ENCODE assay signal across 22 cellular contexts in the genomic region with DNA sequence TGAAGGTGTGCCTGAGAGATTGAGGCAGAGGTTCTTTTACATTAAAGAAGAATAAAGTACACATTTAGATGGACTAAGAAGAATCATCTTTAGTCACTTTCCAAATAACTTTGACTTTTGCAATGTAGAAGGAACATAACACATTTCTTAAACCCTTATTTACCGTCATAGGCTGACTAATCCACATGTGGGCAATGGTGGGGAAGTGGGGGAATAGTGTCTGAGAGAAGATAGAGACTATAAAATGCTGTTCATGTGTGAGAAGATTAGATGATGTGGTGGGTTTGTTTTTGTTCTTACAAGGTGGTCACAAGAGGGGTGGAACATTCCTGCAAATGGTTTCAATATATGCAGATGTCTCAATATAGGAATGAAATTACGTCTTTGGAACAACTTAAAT. TPM values are rescaled to one million over a fixed set of nuclear protein-coding genes. Genes with fewer than 3 reads are reported as not detected.
"Had no signal": no experiment of that assay in that cellular context is flagged by ENCODE, and none has a peak within 500 bp of the region (broad histone marks: within the 10 kb centered on the region; RNA-seq: fewer than 3 reads in every experiment).

No MANE protein-coding gene starts in this region.

- DNase-seq: activated CD4-positive, alpha-beta memory T cell treated with anti-CD3 and anti-CD28 coated beads for 36 hours; activated CD4-positive, alpha-beta T cell treated with anti-CD3 and anti-CD28 coated beads for 36 hours; activated effector memory CD4-positive, alpha-beta T cell treated with anti-CD3 and anti-CD28 coated beads, Interleukin-2, amount 50 U/mL, for 16 hours; activated T-cell treated with anti-CD3 and anti-CD28 coated beads, Interleukin-2, amount 50 U/mL, for 4 hours; amygdala; body of pancreas; cortex of kidney; effector memory CD8-positive, alpha-beta T cell; foreskin melanocyte; head of caudate nucleus; kidney glomerular epithelial cell; midbrain; naive thymus-derived CD8-positive, alpha-beta T cell; small intestine; T-helper 2 cell had no signal

- H3K27ac Mint-ChIP-seq: activated CD4-positive, alpha-beta memory T cell treated with anti-CD3 and anti-CD28 coated beads for 36 hours; activated CD4-positive, alpha-beta T cell treated with anti-CD3 and anti-CD28 coated beads for 36 hours; activated naive CD4-positive, alpha-beta T cell treated with anti-CD3 and anti-CD28 coated beads, Interleukin-2, amount 50 U/mL, for 72 hours; effector memory CD8-positive, alpha-beta T cell; naive thymus-derived CD8-positive, alpha-beta T cell; stimulated activated naive CD8-positive, alpha-beta T cell treated with anti-CD3 and anti-CD28 coated beads, Interleukin-15, Interleukin-2, amounts not matched to agents 100 ng/mL and 50 ng/mL, for 24 hours had no signal

- H3K4me1 Mint-ChIP-seq: activated CD4-positive, alpha-beta T cell treated with anti-CD3 and anti-CD28 coated beads for 36 hours; central memory CD8-positive, alpha-beta T cell had no signal

- H3K9me3 Mint-ChIP-seq: activated CD4-positive, alpha-beta memory T cell treated with anti-CD3 and anti-CD28 coated beads for 36 hours; activated naive CD4-positive, alpha-beta T cell treated with anti-CD3 and anti-CD28 coated beads, Interleukin-2, amount 50 U/mL, for 72 hours; activated T-cell treated with anti-CD3 and anti-CD28 coated beads, Interleukin-2, amount 50 U/mL, for 4 hours; central memory CD8-positive, alpha-beta T cell; effector memory CD8-positive, alpha-beta T cell; naive thymus-derived CD8-positive, alpha-beta T cell; stimulated activated naive CD8-positive, alpha-beta T cell treated with anti-CD3 and anti-CD28 coated beads, Interleukin-15, Interleukin-2, amounts not matched to agents 100 ng/mL and 50 ng/mL, for 24 hours had no signal

- H3K4me1 ChIP-seq: body of pancreas, parathyroid adenoma had no signal

- H3K9me3 ChIP-seq: body of pancreas had no signal

- H3K4me3 ChIP-seq: body of pancreas, lung had no signal

- H3K36me3 Mint-ChIP-seq: activated CD4-positive, alpha-beta memory T cell treated with anti-CD3 and anti-CD28 coated beads for 36 hours; activated naive CD4-positive, alpha-beta T cell treated with anti-CD3 and anti-CD28 coated beads, Interleukin-2, amount 50 U/mL, for 72 hours; naive thymus-derived CD8-positive, alpha-beta T cell had no signal

- H3K27me3 ChIP-seq: body of pancreas had no signal

- H3K27ac ChIP-seq: parathyroid adenoma had no signal

- H3K4me3 Mint-ChIP-seq: activated CD4-positive, alpha-beta memory T cell treated with anti-CD3 and anti-CD28 coated beads for 36 hours; activated CD4-positive, alpha-beta T cell treated with anti-CD3 and anti-CD28 coated beads for 36 hours; activated T-cell treated with anti-CD3 and anti-CD28 coated beads, Interleukin-2, amount 50 U/mL, for 4 hours; central memory CD8-positive, alpha-beta T cell; effector memory CD8-positive, alpha-beta T cell; stimulated activated naive CD8-positive, alpha-beta T cell treated with anti-CD3 and anti-CD28 coated beads, Interleukin-15, Interleukin-2, amounts not matched to agents 100 ng/mL and 50 ng/mL, for 24 hours had no signal

- ATAC-seq: activated CD4-positive, alpha-beta T cell treated with anti-CD3 and anti-CD28 coated beads for 36 hours; activated naive CD4-positive, alpha-beta T cell treated with anti-CD3 and anti-CD28 coated beads, Interleukin-2, amount 50 U/mL, for 72 hours; activated T-cell treated with anti-CD3 and anti-CD28 coated beads, Interleukin-2, amount 50 U/mL, for 4 hours; body of pancreas; effector memory CD8-positive, alpha-beta T cell; naive thymus-derived CD8-positive, alpha-beta T cell had no signal

- H3K9ac ChIP-seq: parathyroid adenoma had no signal

RNA-seq across cellular contexts. Expression of gene MS4A4A, which starts 1.8 kb away (rescaled TPM):
- total RNA-seq: activated CD4-positive, alpha-beta memory T cell treated with anti-CD3 and anti-CD28 coated beads for 36 hours; activated CD4-positive, alpha-beta T cell treated with anti-CD3 and anti-CD28 coated beads for 36 hours; activated naive CD4-positive, alpha-beta T cell treated with anti-CD3 and anti-CD28 coated beads, Interleukin-2, amount 50 U/mL, for 72 hours; activated T-cell treated with anti-CD3 and anti-CD28 coated beads, Interleukin-2, amount 50 U/mL, for 4 hours; fibroblast of lung; renal cortical epithelial cell had no signal
- polyA plus RNA-seq: fibroblast of lung; naive thymus-derived CD8-positive, alpha-beta T cell had no signal

RNA-seq across cellular contexts. Expression of gene MS4A4E, which starts 39.4 kb away (rescaled TPM):
- total RNA-seq: activated CD4-positive, alpha-beta memory T cell treated with anti-CD3 and anti-CD28 coated beads for 36 hours; activated CD4-positive, alpha-beta T cell treated with anti-CD3 and anti-CD28 coated beads for 36 hours; activated naive CD4-positive, alpha-beta T cell treated with anti-CD3 and anti-CD28 coated beads, Interleukin-2, amount 50 U/mL, for 72 hours; activated T-cell treated with anti-CD3 and anti-CD28 coated beads, Interleukin-2, amount 50 U/mL, for 4 hours; body of pancreas; fibroblast of lung; naive thymus-derived CD8-positive, alpha-beta T cell; renal cortical epithelial cell had no signal
- polyA plus RNA-seq: fibroblast of lung; naive thymus-derived CD8-positive, alpha-beta T cell had no signal

RNA-seq across cellular contexts. Expression of gene MS4A6E, which starts 44.8 kb away (rescaled TPM):
- total RNA-seq: activated CD4-positive, alpha-beta memory T cell treated with anti-CD3 and anti-CD28 coated beads for 36 hours; activated CD4-positive, alpha-beta T cell treated with anti-CD3 and anti-CD28 coated beads for 36 hours; activated naive CD4-positive, alpha-beta T cell treated with anti-CD3 and anti-CD28 coated beads, Interleukin-2, amount 50 U/mL, for 72 hours; activated T-cell treated with anti-CD3 and anti-CD28 coated beads, Interleukin-2, amount 50 U/mL, for 4 hours; body of pancreas; fibroblast of lung; naive thymus-derived CD8-positive, alpha-beta T cell; renal cortical epithelial cell had no signal
- polyA plus RNA-seq: fibroblast of lung; naive thymus-derived CD8-positive, alpha-beta T cell had no signal
